In genomic region chr16:53052519-53053501, GRCh38 we compare ENCODE assay signal across 1 cellular context.
TF ChIP-seq lines count a peak whose summit lies in the region.

CHD9NB (minus strand) TSS chr16:53052897; CDS start chr16:53044158, 8,739 bp downstream.

TF ChIP-seq in K562, 482 proteins besides CTCF, POLR2A, EP300 and RAD21 (continued from another document and continues in another):
- no peak for TF ChIP-seq CHAMP1 (IDR thresholded peaks at IDR 0.05)
- no peak for TF ChIP-seq STAT5B (CRISPR knock-in tag; IDR thresholded peaks at IDR 0.05)
- no peak for TF ChIP-seq DACH1 (IDR thresholded peaks at IDR 0.05; ENCODE audit: partially characterized antibody)
- no peak for TF ChIP-seq ZFP36 (IDR thresholded peaks at IDR 0.05; ENCODE audit: low read depth, low read length, partially characterized antibody)
- no peak for TF ChIP-seq CBX2 (IDR thresholded peaks at IDR 0.05; ENCODE audit: insufficient read depth, low read length, poor library complexity, severe bottlenecking)
- TF ChIP-seq SNAPC5 (CRISPR knock-in tag; IDR thresholded peaks at IDR 0.05): no peak
- no peak for TF ChIP-seq TBP (optimal IDR thresholded peaks at IDR 0.05; ENCODE audit: low read depth, low read length)
- no peak for TF ChIP-seq RNF219 (CRISPR knock-in tag; IDR thresholded peaks at IDR 0.05)
- no peak for TF ChIP-seq ZNF324 (CRISPR knock-in tag; IDR thresholded peaks at IDR 0.05)
- peak; percentile 95 for TF ChIP-seq HLTF (IDR thresholded peaks at IDR 0.05)
- TF ChIP-seq ZBTB34 (CRISPR knock-in tag; IDR thresholded peaks at IDR 0.05): no peak
- no peak for TF ChIP-seq STAT6 (CRISPR knock-in tag; IDR thresholded peaks at IDR 0.05)
- TF ChIP-seq KAT2B (IDR thresholded peaks at IDR 0.05; ENCODE audit: low read depth, low read length): no peak
- no peak for TF ChIP-seq RNF2 (IDR thresholded peaks at IDR 0.05)
- no peak for TF ChIP-seq NFIX (CRISPR knock-in tag; IDR thresholded peaks at IDR 0.05; ENCODE audit: low read depth)
- 0 out of 2 replicates have a peak, but pooled peaks have one; percentile 47 for TF ChIP-seq CC2D1A (IDR thresholded peaks at IDR 0.05)
- no peak for TF ChIP-seq BACH1 (tag; IDR thresholded peaks at IDR 0.05)
- TF ChIP-seq TBL1XR1 (IDR thresholded peaks at IDR 0.05; ENCODE audit: low read length in 2 of 2): no peak
- no peak for TF ChIP-seq ZNF445 (CRISPR knock-in tag; IDR thresholded peaks at IDR 0.05; ENCODE audit: low read depth)
- TF ChIP-seq POLR2AphosphoS2 (IDR thresholded peaks at IDR 0.05; ENCODE audit: low read length): no peak
- no peak for TF ChIP-seq CSDE1 (IDR thresholded peaks at IDR 0.05)
- no peak for TF ChIP-seq MED1 (CRISPR knock-in tag; IDR thresholded peaks at IDR 0.05; ENCODE audit: borderline replicate concordance)
- no peak for TF ChIP-seq HNRNPK (IDR thresholded peaks at IDR 0.05; ENCODE audit: low read depth, low read length, poor library complexity, severe bottlenecking)
- no peak for TF ChIP-seq E2F6 (IDR thresholded peaks at IDR 0.05; ENCODE audit: borderline replicate concordance in 1 of 2, extremely low read depth in 1 of 2, insufficient read depth in 1 of 2, insufficient read length in 1 of 2, low read depth in 1 of 2, low read length in 1 of 2, poor library complexity in 1 of 2, severe bottlenecking in 1 of 2)
- TF ChIP-seq RAD51 (IDR thresholded peaks at IDR 0.05; ENCODE audit: borderline replicate concordance, low read depth): no peak
- peak; percentile 66 to 75; a peak in 2 of 4 replicates for TF ChIP-seq MLLT1 (IDR thresholded peaks at IDR 0.05)
- no peak for TF ChIP-seq MAFK (IDR thresholded peaks at IDR 0.05; ENCODE audit: low read length)
- TF ChIP-seq MXI1 (IDR thresholded peaks at IDR 0.05; ENCODE audit: low read depth, low read length): no peak
- peak in 1 of 2 experiments; percentile 47 for TF ChIP-seq AFF1 (IDR thresholded peaks at IDR 0.05; ENCODE audit: low read depth in 1 of 2, partially characterized antibody in 2 of 2)
- 0 out of 2 replicates have a peak, but pooled peaks have one; percentile 22 for TF ChIP-seq SUPT5H (IDR thresholded peaks at IDR 0.05)
- TF ChIP-seq HNRNPLL (IDR thresholded peaks at IDR 0.05; ENCODE audit: low read depth, low read length, poor library complexity, severe bottlenecking): no peak
- TF ChIP-seq NR4A1 (CRISPR knock-in tag; IDR thresholded peaks at IDR 0.05): no peak
- TF ChIP-seq NR4A1 (tag; IDR thresholded peaks at IDR 0.05): no peak
- no peak for TF ChIP-seq FOXJ2 (tag; IDR thresholded peaks at IDR 0.05)
- peak; percentile 66; the same call in 1 of the 2 replicates for TF ChIP-seq THRB (CRISPR knock-in tag; conservative IDR thresholded peaks at IDR 0.05)
- TF ChIP-seq RBM15 (IDR thresholded peaks at IDR 0.05; ENCODE audit: insufficient read depth, low read length): no peak
- no peak for TF ChIP-seq FOXA1 (IDR thresholded peaks at IDR 0.05; ENCODE audit: borderline replicate concordance)
- no peak for TF ChIP-seq CLOCK (CRISPR knock-in tag; IDR thresholded peaks at IDR 0.05; ENCODE audit: borderline replicate concordance)
- TF ChIP-seq MBD2 (IDR thresholded peaks at IDR 0.05; ENCODE audit: borderline replicate concordance, low read depth): no peak
- TF ChIP-seq NEUROD1 (IDR thresholded peaks at IDR 0.05; ENCODE audit: borderline replicate concordance, low read depth, low read length, partially characterized antibody): no peak
- no peak for TF ChIP-seq MCM5 (IDR thresholded peaks at IDR 0.05; ENCODE audit: low read depth)
